ENCODE assay signal across 14 cellular contexts in genomic region chr9:129720865-129721545, GRCh38. TPM values are rescaled to one million over a fixed set of nuclear protein-coding genes. Genes with fewer than 3 reads are reported as not detected.
A peak's percentile ranks its signal among the peaks of the same experiment; 100 is the strongest.
DNase-seq lines count a peak whose midpoint lies in the region; ATAC-seq and TF ChIP-seq lines count a peak whose summit lies in the region.
"Had no signal": no experiment of that assay in that cellular context is flagged by ENCODE, and none has a peak within 500 bp of the region (broad histone marks: within the 10 kb centered on the region; RNA-seq: fewer than 3 reads in every experiment).

No MANE protein-coding gene starts in this region.

- peaks cover 2% of the 10 kb centered on the region for H3K4me1 Mint-ChIP-seq in glutamatergic neuron (ENCODE audit: low read depth, unreplicated experiment)
- H3K4me1 Mint-ChIP-seq: activated CD4-positive, alpha-beta T cell treated with anti-CD3 and anti-CD28 coated beads for 36 hours; T-helper 17 cell had no signal

- CTCF ChIA-PET in HCT116 (lab: Charles Lee) (interaction anchor here (0.9 to 2.6 kb wide), 2 partner anchors 17 to 23 kb away, joined by 3 to 8 read pairs; no protein-coding TSS in a partner anchor), Panc1 (lab: Charles Lee) (interaction anchor here (0.6 kb wide), 1 partner anchor 43 kb away, joined by 6 read pairs; no protein-coding TSS in a partner anchor)

- TF ChIP-seq RAD21 in HCT116 (IDR thresholded peaks at IDR 0.05; ENCODE audit: low read depth): no peak

- no peaks in the 10 kb centered on the region for H3K9me3 ChIP-seq in HCT116 (ENCODE audit: control insufficient read depth in 1 of 2, insufficient read depth in 1 of 2, low read depth in 1 of 2, low read length in 2 of 2)
- no peaks in the 10 kb centered on the region for H3K9me3 ChIP-seq in Panc1 (ENCODE audit: control insufficient read depth, insufficient read depth, low read depth, low read length)
- H3K9me3 ChIP-seq: psoas muscle had no signal

- H3K4me3 ChIP-seq in GM12864 (ENCODE audit: low read depth, low read length) (no peak overlapping the region), HCT116 (replicated peaks in 1 of 2; ENCODE audit: low read depth in 1 of 2, low read length in 2 of 2) (no peak overlapping the region), Panc1 (ENCODE audit: low read depth in 2 of 2, low read length in 2 of 2) (no peak overlapping the region)
- H3K4me3 ChIP-seq: psoas muscle had no signal

- no peaks in the 10 kb centered on the region for H3K79me2 ChIP-seq in HCT116 (ENCODE audit: insufficient read depth, low read length)

- DNase-seq in GM12864 (ENCODE audit: low read depth) (no peak), HCT116 (ENCODE audit: low read depth, low spot score) (no peak), Panc1 (ENCODE audit: low read depth, low spot score) (no peak), glutamatergic neuron (no peak), pons (ENCODE audit: low spot score) (no peak)
- DNase-seq: activated CD4-positive, alpha-beta T cell treated with anti-CD3 and anti-CD28 coated beads for 36 hours; CD4-positive, CD25-positive, alpha-beta regulatory T cell; effector CD4-positive, alpha-beta T cell; NCI-H2171 treated with DMSO at 0.1 percent for 48 hours; psoas muscle; T-helper 17 cell had no signal

- H3K9me3 Mint-ChIP-seq in glutamatergic neuron (ENCODE audit: unreplicated experiment): peaks cover 1% of the 10 kb centered on the region
- H3K9me3 Mint-ChIP-seq: CD4-positive, CD25-positive, alpha-beta regulatory T cell had no signal

- in situ Hi-C loops in Panc1 (cut with HindIII; ENCODE audit: low pct_unique_long_range_greater_than_20kb, low sequenced_read_pairs): no loop called here

- POLR2A ChIA-PET in HCT116 (lab: Charles Lee): no interaction called here
- POLR2A ChIA-PET in Panc1 (lab: Charles Lee): no interaction called here

- no peak overlapping the region for H3K4me3 Mint-ChIP-seq in glutamatergic neuron (ENCODE audit: unreplicated experiment)
- H3K4me3 Mint-ChIP-seq: activated CD4-positive, alpha-beta T cell treated with anti-CD3 and anti-CD28 coated beads for 36 hours; activated naive CD8-positive, alpha-beta T cell; CD4-positive, CD25-positive, alpha-beta regulatory T cell; T-helper 17 cell had no signal

- H3K4me1 ChIP-seq in HCT116 (ENCODE audit: control insufficient read depth in 1 of 2, insufficient read depth in 2 of 2, low read length in 2 of 2): no peaks in the 10 kb centered on the region
- no peaks in the 10 kb centered on the region for H3K4me1 ChIP-seq in Panc1 (ENCODE audit: control insufficient read depth, insufficient read depth, low read length)
- H3K4me1 ChIP-seq: psoas muscle had no signal

- no peaks in the 10 kb centered on the region for H3K9me2 ChIP-seq in HCT116 (ENCODE audit: insufficient read depth)

- no peaks in the 10 kb centered on the region for H3K36me3 Mint-ChIP-seq in glutamatergic neuron (ENCODE audit: unreplicated experiment)
- H3K36me3 Mint-ChIP-seq: activated naive CD8-positive, alpha-beta T cell; CD4-positive, CD25-positive, alpha-beta regulatory T cell had no signal

- no TSS peak for BruUV-seq in HCT116 (replicated peaks; lab: Mats Ljungman, UMichigan)
- no TSS peak for BruUV-seq in Panc1 (replicated peaks; lab: Mats Ljungman, UMichigan)

- ATAC-seq in HCT116 (0 out of 2 replicates have a peak, but pooled peaks have one; percentile 15), Panc1 (no peak), GM19328 (IDR thresholded peaks at IDR 0.05; ENCODE audit: unreplicated experiment) (no peak), HG03571 (IDR thresholded peaks at IDR 0.05; ENCODE audit: unreplicated experiment) (no peak)
- ATAC-seq: activated CD4-positive, alpha-beta T cell treated with anti-CD3 and anti-CD28 coated beads for 36 hours; psoas muscle; T-helper 17 cell had no signal

- no peak overlapping the region for H3K27ac ChIP-seq in HCT116 (ENCODE audit: low read depth, low read length)
- no peak overlapping the region for H3K27ac ChIP-seq in Panc1 (ENCODE audit: low read length)
- H3K27ac ChIP-seq: psoas muscle had no signal

- peaks cover 5% of the 10 kb centered on the region for H3K27me3 Mint-ChIP-seq in glutamatergic neuron (ENCODE audit: unreplicated experiment)

- TF ChIP-seq POLR2A in HCT116 (IDR thresholded peaks at IDR 0.05; ENCODE audit: borderline replicate concordance, extremely low read depth, insufficient read depth, insufficient read length): no peak

- no peaks in the 10 kb centered on the region for H3K36me3 ChIP-seq in HCT116 (ENCODE audit: control insufficient read depth in 1 of 2, insufficient read depth in 2 of 2, low read length in 2 of 2)
- H3K36me3 ChIP-seq in Panc1 (ENCODE audit: control insufficient read depth, insufficient read depth, low read length): no peaks in the 10 kb centered on the region

- H3K27me3 ChIP-seq in HCT116 (ENCODE audit: insufficient read depth, low read length) (no peaks in the 10 kb centered on the region), Panc1 (ENCODE audit: control insufficient read depth, insufficient read depth, low read length) (no peaks in the 10 kb centered on the region)

- no peak overlapping the region for H3K9ac ChIP-seq in HCT116 (ENCODE audit: low read length)

- no peaks in the 10 kb centered on the region for H4K20me1 ChIP-seq in HCT116 (ENCODE audit: insufficient read depth)

- no peak overlapping the region for H2AFZ ChIP-seq in HCT116 (ENCODE audit: low read depth, low read length, poor library complexity, severe bottlenecking)

- intact Hi-C loops in HCT116 (cut with micrococcal nuclease) (loop anchor here (10.0 kb wide), 1 partner anchor 374 kb away; no protein-coding TSS in a partner anchor), Panc1 (cut with micrococcal nuclease; ENCODE audit: unreplicated experiment) (no loop called here)

- RAD21 ChIA-PET in HCT116 (lab: Charles Lee; ENCODE audit: low non-redundant PET in 1 of 2, low total read pairs in 2 of 2, uncharacterized antibody in 2 of 2, unreplicated experiment in 2 of 2): no interaction called here

- H3K4me2 ChIP-seq in HCT116 (ENCODE audit: low read length): no peak overlapping the region

- no peak overlapping the region for H3K27ac Mint-ChIP-seq in glutamatergic neuron (ENCODE audit: unreplicated experiment)
- H3K27ac Mint-ChIP-seq: activated CD4-positive, alpha-beta T cell treated with anti-CD3 and anti-CD28 coated beads for 36 hours; activated naive CD8-positive, alpha-beta T cell; CD4-positive, CD25-positive, alpha-beta regulatory T cell; T-helper 17 cell had no signal

- TF ChIP-seq CTCF in GM12864 (IDR thresholded peaks at IDR 0.05; ENCODE audit: low read depth, low read length, missing control alignments) (peak; percentile 1), HCT116 (IDR thresholded peaks at IDR 0.05 in 2 of 3, conservative IDR thresholded peaks at IDR 0.05 in 1 of 3; ENCODE audit: borderline replicate concordance in 1 of 3, insufficient read depth in 1 of 3, low read depth in 2 of 3, low read length in 2 of 3) (no peak), Panc1 (IDR thresholded peaks at IDR 0.05) (peak; percentile 27; the same call in 1 of the 2 replicates), glutamatergic neuron (IDR thresholded peaks at IDR 0.05; ENCODE audit: partially characterized antibody, unreplicated experiment) (peak; percentile 49)

TF ChIP-seq in HCT116, 20 proteins besides CTCF, POLR2A, EP300 and RAD21:
- TF ChIP-seq MAX (IDR thresholded peaks at IDR 0.05) (no peak), POLR2AphosphoS5 (IDR thresholded peaks at IDR 0.05; ENCODE audit: low read depth, low read length) (no peak), SP1 (IDR thresholded peaks at IDR 0.05; ENCODE audit: low read depth) (no peak), ZFX (IDR thresholded peaks at IDR 0.05) (peak; percentile 9; the same call in 1 of the 2 replicates)

RNA-seq across cellular contexts. Expression of gene PTGES, which starts 31.8 kb away (rescaled TPM):
- total RNA-seq in HCT116 (2021; ENCODE audit: unreplicated experiment) (17.2 TPM), Panc1 (2021; ENCODE audit: unreplicated experiment) (1.1 TPM), glutamatergic neuron (ENCODE audit: unreplicated experiment) (1.0 TPM)
- 16.8 and 19.0 TPM in 2 replicates for polyA plus RNA-seq in HCT116 (2012)
- polyA plus RNA-seq in Panc1 (2012; ENCODE audit: insufficient read length): 1.3 TPM
- total RNA-seq: CD4-positive, CD25-positive, alpha-beta regulatory T cell had no signal

RNA-seq across cellular contexts. Expression of gene PRRX2, which starts 55.6 kb away (rescaled TPM):
- total RNA-seq in HCT116 (2021; ENCODE audit: unreplicated experiment) (25.5 TPM), Panc1 (2021; ENCODE audit: unreplicated experiment) (6.3 TPM), glutamatergic neuron (ENCODE audit: unreplicated experiment) (2.3 TPM)
- polyA plus RNA-seq in HCT116 (2012): 12.7 and 17.1 TPM in 2 replicates
- polyA plus RNA-seq in Panc1 (2012; ENCODE audit: insufficient read length): 10.7 TPM
- total RNA-seq: CD4-positive, CD25-positive, alpha-beta regulatory T cell; T-helper 17 cell had no signal
- polyA plus RNA-seq: CD4-positive, CD25-positive, alpha-beta regulatory T cell had no signal

Comparison
In these comparisons a context has a peak if more than half of its experiments do, and no peak if none do; other contexts are left out.
1. CTCF ChIP-seq: peak in GM12864 (single experiment), Panc1 (single experiment) and glutamatergic neuron (single experiment); none in HCT116 (0 of 3).